In the genomic region with DNA sequence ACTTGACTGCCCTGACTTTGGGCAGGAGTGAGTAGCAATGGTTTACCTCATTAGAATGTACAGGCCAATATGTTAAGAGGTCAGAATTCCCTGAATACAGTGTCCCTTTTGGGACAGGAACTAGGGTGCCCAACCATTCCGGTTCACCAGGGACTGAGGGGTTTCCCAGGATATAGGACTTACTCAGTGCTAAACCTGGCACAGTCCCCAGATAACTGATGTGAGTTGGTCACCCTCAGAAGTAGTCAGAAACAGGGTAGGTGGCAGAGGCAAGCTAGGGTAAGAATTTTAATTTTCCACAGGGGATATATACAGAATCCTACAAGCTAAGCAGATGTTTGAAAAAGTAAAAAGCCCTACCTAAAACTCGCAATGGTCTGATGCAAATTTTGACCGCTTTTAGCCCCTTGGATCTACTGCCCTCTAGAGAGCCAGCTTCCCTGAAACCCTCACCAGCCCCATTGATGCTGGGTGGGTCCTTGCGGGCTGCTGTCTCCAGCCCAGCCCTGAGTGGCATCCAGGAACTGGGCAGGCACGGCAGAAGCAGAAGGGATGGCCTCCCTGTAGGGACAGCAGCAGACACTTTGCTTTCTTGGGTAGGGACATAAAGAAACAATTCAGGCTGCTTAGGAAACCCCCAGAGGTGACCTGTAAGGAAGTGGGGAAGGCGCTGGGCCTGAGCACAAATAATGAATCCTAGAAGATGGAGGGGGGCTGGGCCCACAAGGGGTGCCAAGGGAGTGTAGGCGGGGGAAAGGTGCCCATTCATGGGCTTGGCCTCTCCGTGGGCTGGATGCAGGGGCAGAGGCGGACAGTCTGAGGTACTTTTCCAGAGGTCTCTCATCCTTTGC, we compare ENCODE assay signal across 13 cellular contexts.
A peak's percentile ranks its signal among the peaks of the same experiment; 100 is the strongest.
DNase-seq lines count a peak whose midpoint lies in the region; ATAC-seq, FAIRE-seq and TF ChIP-seq lines count a peak whose summit lies in the region.
"Had no signal": no experiment of that assay in that cellular context is flagged by ENCODE, and none has a peak within 500 bp of the region (broad histone marks: within the 10 kb centered on the region; RNA-seq: fewer than 3 reads in every experiment).

No MANE protein-coding gene starts in this region.

- ATAC-seq in WTC11 (peak; percentile 78), left colon (peak; percentile 81)
- ATAC-seq in CD4-positive, alpha-beta T cell (ENCODE audit: poor library complexity): no peak
- ATAC-seq: activated CD4-positive, CD25-positive, alpha-beta regulatory T cell treated with anti-CD3 and anti-CD28 coated beads, Interleukin-2, amount 50 U/mL, for 24 hours had no signal

- no peak overlapping the region for H3K4me3 ChIP-seq in HEK293 (ENCODE audit: low read depth, low read length)
- H3K4me3 ChIP-seq: SJSA1 had no signal

- H3K9me3 ChIP-seq in HEK293 (ENCODE audit: control insufficient read depth, insufficient read depth, low read depth, low read length): no peaks in the 10 kb centered on the region
- H3K9me3 ChIP-seq in CD4-positive, alpha-beta T cell (ENCODE audit: control insufficient read depth, low read length): no peaks in the 10 kb centered on the region
- H3K9me3 ChIP-seq: SJSA1 had no signal

- H3K4me1 ChIP-seq in HEK293 (ENCODE audit: control insufficient read depth, insufficient read depth, low read length): peaks cover 9% of the 10 kb centered on the region

- H3K27me3 ChIP-seq in CD4-positive, alpha-beta T cell (ENCODE audit: control insufficient read depth, insufficient read depth, low read length): no peaks in the 10 kb centered on the region
- H3K27me3 ChIP-seq: SJSA1 had no signal

- CTCF ChIA-PET in HEK293 (lab: Yijun Ruan, JAX) (interaction anchor here (0.7 to 1.0 kb wide), 2 partner anchors 37 to 64 kb away, joined by 3 read pairs; no protein-coding TSS in a partner anchor), WTC11 (lab: Charles Lee) (interaction anchor here (0.6 to 5.0 kb wide), 3 partner anchors 67 to 101 kb away, joined by 3 to 32 read pairs (median 13); no protein-coding TSS in a partner anchor)
- CTCF ChIA-PET in CD4-positive, alpha-beta T cell (lab: Charles Lee): no interaction called here

- FAIRE-seq in GM12892 (lab: Jason Lieb, UNC): no peak

- H3K4me3 Mint-ChIP-seq in WTC11: no peak overlapping the region
- H3K4me3 Mint-ChIP-seq in CD4-positive, alpha-beta T cell: no peak overlapping the region

- H3K36me3 ChIP-seq in HEK293 (ENCODE audit: control insufficient read depth in 2 of 2, insufficient read depth in 1 of 2, low read length in 2 of 2): no peaks in the 10 kb centered on the region
- H3K36me3 ChIP-seq: SJSA1 had no signal

- intact Hi-C loops in left colon (cut with DNase I, micrococcal nuclease): no loop called here
- intact Hi-C loops in CD4-positive, alpha-beta T cell (cut with DNase I, micrococcal nuclease): no loop called here

- no peak overlapping the region for H3K27ac Mint-ChIP-seq in WTC11
- no peak overlapping the region for H3K27ac Mint-ChIP-seq in CD4-positive, alpha-beta T cell

- TF ChIP-seq CTCF in HEK293 (tag by site-specific recombination; IDR thresholded peaks at IDR 0.05): no peak
- TF ChIP-seq CTCF in WTC11 (IDR thresholded peaks at IDR 0.05): no peak
- no peak for TF ChIP-seq CTCF in CD4-positive, alpha-beta T cell (IDR thresholded peaks at IDR 0.05)

- no peaks in the 10 kb centered on the region for H3K27me3 Mint-ChIP-seq in WTC11 (ENCODE audit: low read depth)
- H3K27me3 Mint-ChIP-seq in CD4-positive, alpha-beta T cell: no peaks in the 10 kb centered on the region

- POLR2A ChIA-PET in HEK293 (lab: Yijun Ruan, JAX) (interaction anchor here (0.6 kb wide), 1 partner anchor 310 kb away, joined by 3 read pairs; no protein-coding TSS in a partner anchor), WTC11 (lab: Charles Lee) (no interaction called here)
- POLR2A ChIA-PET in CD4-positive, alpha-beta T cell (lab: Charles Lee): no interaction called here

- peak; percentile 39 for DNase-seq in EL
- DNase-seq in WTC11 (ENCODE audit: low spot score): peak; percentile 27
- peak in 1 of 2 donors; percentile 12 for DNase-seq in left colon
- DNase-seq in activated T-cell treated with anti-CD3 and anti-CD28 coated beads, Interleukin-2, amount 50 U/mL, for 48 hours: no peak
- no peak for DNase-seq in CD4-positive, alpha-beta T cell
- DNase-seq in GM12892 (ENCODE audit: insufficient read length): no peak
- DNase-seq: DMS 273 treated with DMSO at 0.1 percent for 48 hours, erythroblast, KBM-7, NCI-H2171 had no signal

- H3K4me1 Mint-ChIP-seq in WTC11: peaks cover 11% of the 10 kb centered on the region
- H3K4me1 Mint-ChIP-seq in CD4-positive, alpha-beta T cell (ENCODE audit: low read depth): no peaks in the 10 kb centered on the region

- no peaks in the 10 kb centered on the region for H3K9me3 Mint-ChIP-seq in WTC11
- no peaks in the 10 kb centered on the region for H3K9me3 Mint-ChIP-seq in CD4-positive, alpha-beta T cell

- no peak overlapping the region for H3K27ac ChIP-seq in HEK293 (ENCODE audit: extremely low read depth, low read depth, low read length)
- no peak overlapping the region for H3K27ac ChIP-seq in CD4-positive, alpha-beta T cell (ENCODE audit: low read depth, low read length)
- H3K27ac ChIP-seq: SJSA1 had no signal

- TF ChIP-seq POLR2A in GM12892 (IDR thresholded peaks at IDR 0.05; ENCODE audit: low read depth, low read length): no peak

- no peaks in the 10 kb centered on the region for H3K36me3 Mint-ChIP-seq in WTC11
- no peaks in the 10 kb centered on the region for H3K36me3 Mint-ChIP-seq in CD4-positive, alpha-beta T cell (ENCODE audit: low read depth)

TF ChIP-seq in HEK293, 187 proteins besides CTCF, POLR2A, EP300 and RAD21:
- no peak for TF ChIP-seq GLIS2 (tag by site-specific recombination; IDR thresholded peaks at IDR 0.05)
- no peak for TF ChIP-seq ZNF561 (tag by site-specific recombination; IDR thresholded peaks at IDR 0.05; ENCODE audit: borderline replicate concordance)
- TF ChIP-seq ZNF529 (tag by site-specific recombination; IDR thresholded peaks at IDR 0.05; ENCODE audit: insufficient replicate concordance): no peak
- peak; percentile 34; the same call in 1 of the 2 replicates for TF ChIP-seq ZFHX2 (tag by site-specific recombination; conservative IDR thresholded peaks at IDR 0.05)

TF ChIP-seq in WTC11, 78 proteins besides CTCF, POLR2A, EP300 and RAD21:
- no peak for TF ChIP-seq MXD4 (CRISPR knock-in tag; IDR thresholded peaks at IDR 0.05; ENCODE audit: borderline replicate concordance)
- no peak for TF ChIP-seq ZNF263 (CRISPR knock-in tag; IDR thresholded peaks at IDR 0.05; ENCODE audit: low read depth)
- no peak for TF ChIP-seq RELA (CRISPR knock-in tag; IDR thresholded peaks at IDR 0.05; ENCODE audit: borderline replicate concordance)
- TF ChIP-seq CBFB (CRISPR knock-in tag; IDR thresholded peaks at IDR 0.05; ENCODE audit: low read depth): no peak
- TF ChIP-seq SOX15 (CRISPR knock-in tag; IDR thresholded peaks at IDR 0.05): no peak
- no peak for TF ChIP-seq ZNF671 (CRISPR knock-in tag; IDR thresholded peaks at IDR 0.05)
- TF ChIP-seq, protein P1, sequence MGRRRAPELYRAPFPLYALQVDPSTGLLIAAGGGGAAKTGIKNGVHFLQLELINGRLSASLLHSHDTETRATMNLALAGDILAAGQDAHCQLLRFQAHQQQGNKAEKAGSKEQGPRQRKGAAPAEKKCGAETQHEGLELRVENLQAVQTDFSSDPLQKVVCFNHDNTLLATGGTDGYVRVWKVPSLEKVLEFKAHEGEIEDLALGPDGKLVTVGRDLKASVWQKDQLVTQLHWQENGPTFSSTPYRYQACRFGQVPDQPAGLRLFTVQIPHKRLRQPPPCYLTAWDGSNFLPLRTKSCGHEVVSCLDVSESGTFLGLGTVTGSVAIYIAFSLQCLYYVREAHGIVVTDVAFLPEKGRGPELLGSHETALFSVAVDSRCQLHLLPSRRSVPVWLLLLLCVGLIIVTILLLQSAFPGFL (CRISPR knock-in tag; IDR thresholded peaks at IDR 0.05; ENCODE audit: borderline replicate concordance): no peak
- no peak for TF ChIP-seq JUN (CRISPR knock-in tag; IDR thresholded peaks at IDR 0.05)
- no peak for TF ChIP-seq KAT7 (CRISPR knock-in tag; IDR thresholded peaks at IDR 0.05; ENCODE audit: borderline replicate concordance)

Comparison
In these comparisons a context has a peak if more than half of its experiments do, and no peak if none do; other contexts are left out.
1. DNase-seq: peak in EL (single experiment) and WTC11 (single experiment); none in activated T-cell treated with anti-CD3 and anti-CD28 coated beads, Interleukin-2, amount 50 U/mL, for 48 hours (0 of 2), CD4-positive, alpha-beta T cell (0 of 10) and GM12892 (single experiment).